Comparison of ENCODE assay signal across 9 cellular contexts in the genomic region with DNA sequence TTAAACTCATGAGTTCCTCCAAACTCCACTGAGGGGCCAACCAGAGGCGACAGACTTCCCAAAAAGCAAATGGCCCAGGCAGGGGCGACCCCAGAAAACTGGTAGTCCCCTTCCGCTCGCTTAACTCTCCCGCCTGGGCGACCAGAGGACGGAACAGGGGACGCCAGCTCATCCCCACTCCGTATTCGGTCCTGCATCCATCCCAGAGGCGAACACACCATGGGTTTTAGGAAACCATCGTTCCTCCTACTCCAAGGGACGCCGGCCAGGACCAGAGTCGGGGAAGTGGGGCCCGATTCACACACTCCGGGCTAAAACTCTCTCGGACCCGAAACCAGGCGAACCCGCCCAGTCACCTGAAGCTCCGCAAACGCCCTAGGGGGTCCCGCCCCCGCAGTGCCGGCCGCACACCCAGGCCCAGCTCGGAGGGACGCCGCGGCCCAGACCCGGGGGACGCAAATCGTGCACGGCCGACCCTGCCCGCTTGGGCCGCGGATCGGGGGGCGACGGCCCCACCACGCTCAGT. TPM values are rescaled to one million over a fixed set of nuclear protein-coding genes. Genes with fewer than 3 reads are reported as not detected.
DNase-seq lines count a peak whose midpoint lies in the region; ATAC-seq, FAIRE-seq and TF ChIP-seq lines count a peak whose summit lies in the region.
"Had no signal": no experiment of that assay in that cellular context is flagged by ENCODE, and none has a peak within 500 bp of the region (broad histone marks: within the 10 kb centered on the region; RNA-seq: fewer than 3 reads in every experiment).

No MANE protein-coding gene starts in this region.

- no peak for TF ChIP-seq POLR2A in HepG2 (IDR thresholded peaks at IDR 0.05; ENCODE audit: insufficient read depth in 1 of 2, low read depth in 2 of 2, low read length in 2 of 2)

- ATAC-seq in CD4-positive, alpha-beta T cell (ENCODE audit: poor library complexity), result peak; percentile 22
- peak; percentile 47 for ATAC-seq in GM19452 (IDR thresholded peaks at IDR 0.05; ENCODE audit: unreplicated experiment)
- peak; percentile 19 for ATAC-seq in HG03469 (IDR thresholded peaks at IDR 0.05; ENCODE audit: unreplicated experiment)
- peak; percentile 64 for ATAC-seq in HepG2

- TF ChIP-seq EP300 in HepG2 (IDR thresholded peaks at IDR 0.05; ENCODE audit: low read depth in 2 of 2, low read length in 2 of 2), result no peak
- TF ChIP-seq EP300 in HepG2 (CRISPR knock-in tag; IDR thresholded peaks at IDR 0.05; ENCODE audit: borderline replicate concordance), result no peak

- no peak for TF ChIP-seq RAD21 in HepG2 (CRISPR knock-in tag; IDR thresholded peaks at IDR 0.05)

- peaks cover 52% of the 10 kb centered on the region for H3K4me1 ChIP-seq in HepG2 (ENCODE audit: insufficient read depth, low read length)

- peaks cover 60% of the 10 kb centered on the region for H3K79me2 ChIP-seq in HepG2 (ENCODE audit: insufficient read depth, low read length)

- peaks cover 59% of the 10 kb centered on the region for H3K4me1 Mint-ChIP-seq in CD4-positive, alpha-beta T cell (ENCODE audit: low read depth)

- BruUV-seq in HepG2 (replicated peaks; lab: Mats Ljungman, UMichigan), result no TSS peak

- H3K36me3 ChIP-seq in HepG2 (replicated peaks in 1 of 2; ENCODE audit: control insufficient read depth in 1 of 2, insufficient read depth in 2 of 2, low read length in 2 of 2), result peaks cover 4 to 10% of the 10 kb centered on the region in 2 experiments; a peak in 4 of 5 replicates

- in situ Hi-C loops in HepG2 (cut with HindIII; ENCODE audit: extremely low pct_ligation_motif_present, low pct_unique_long_range_greater_than_20kb), result loop anchor here (5.0 kb wide), 1 partner anchor 75 kb away; the partner anchor contains the start of gene MSANTD3

- peaks cover 35% of the 10 kb centered on the region for H4K20me1 ChIP-seq in HepG2 (ENCODE audit: insufficient read depth, low read length)

- TF ChIP-seq CTCF in CD4-positive, alpha-beta T cell (IDR thresholded peaks at IDR 0.05), result no peak
- TF ChIP-seq CTCF in VCaP (conservative IDR thresholded peaks at IDR 0.05) (no peak), choroid plexus epithelial cell (conservative IDR thresholded peaks at IDR 0.05; ENCODE audit: low read depth, low read length) (no peak), HepG2 (CRISPR knock-in tag; IDR thresholded peaks at IDR 0.05) (no peak)

- H3K4me3 ChIP-seq in choroid plexus epithelial cell (ENCODE audit: low read depth, low read length) (peak overlapping the region; percentile 66), HepG2 (replicated peaks in 1 of 3; ENCODE audit: insufficient read depth in 1 of 3, low read depth in 2 of 3, low read length in 3 of 3) (peak overlapping the region; percentile 86 to 94 (median 88))

- POLR2A ChIA-PET in CD4-positive, alpha-beta T cell (lab: Charles Lee), result interaction anchor here (0.5 to 2.6 kb wide), 13 partner anchors 9 to 1131 kb away, joined by 3 to 17 read pairs (median 4); partner anchors contain the start of genes MSANTD3 and NR4A3
- POLR2A ChIA-PET in HepG2 (lab: Yijun Ruan, JAX), result interaction anchor here (0.6 to 3.7 kb wide), 9 partner anchors 9 to 114 kb away, joined by 3 to 12 read pairs (median 4); partner anchors contain the start of gene MSANTD3

- peak overlapping the region; percentile 90 for H3K9ac ChIP-seq in HepG2 (ENCODE audit: insufficient read depth, low read depth, low read length)

- 0% methylated on average over 20 of the region's 43 CpGs for WGBS in HepG2 (ENCODE audit: low lambda C conversion rate)

- intact Hi-C loops in CD4-positive, alpha-beta T cell (cut with DNase I, micrococcal nuclease), result loop anchor here (2.0 to 10.0 kb wide), 6 partner anchors 75 to 1130 kb away; partner anchors contain the start of genes MSANTD3 (in 2 of the 2), ALG2 (in 1 of the 2), ERP44 (in 1 of the 2) and INVS (in 1 of the 2)
- intact Hi-C loops in HepG2 (cut with micrococcal nuclease; ENCODE audit: unreplicated experiment), result loop anchor here (5.0 kb wide), 2 partner anchors 60 to 75 kb away; partner anchors contain the start of gene MSANTD3

- H3K4me2 ChIP-seq in HepG2 (ENCODE audit: low read depth, low read length), result peak overlapping the region; percentile 95

- H3K9me3 Mint-ChIP-seq in CD4-positive, alpha-beta T cell, result peaks cover 2% of the 10 kb centered on the region

- DNase-seq in CD4-positive, alpha-beta T cell, result peak in 7 of 10 experiments; percentile 2 to 6 (median 4)
- peak; percentile 13 for DNase-seq in choroid plexus epithelial cell (ENCODE audit: low read depth)
- DNase-seq in HepG2 (ENCODE audit: low spot score), result no peak
- peak in 2 of 3 experiments; percentile 4 to 26 for DNase-seq in stimulated activated CD4-positive, alpha-beta T cell treated with anti-CD3 and anti-CD28 coated beads, TNF-alpha, amount 100 ng/mL, for 24 hours (ENCODE audit: low read depth in 3 of 3)
- no peak for DNase-seq in NCI-H2107 treated with DMSO at 0.1 percent for 48 hours (lab: John Stamatoyannopoulos, UW; ENCODE audit: unreplicated experiment)

- peaks cover 16% of the 10 kb centered on the region for H3K36me3 Mint-ChIP-seq in CD4-positive, alpha-beta T cell (ENCODE audit: low read depth)

- H3K9me3 ChIP-seq in CD4-positive, alpha-beta T cell (ENCODE audit: control insufficient read depth, low read length), result no peaks in the 10 kb centered on the region
- 0 out of 2 replicates have a peak, but pooled peaks cover 4% of the 10 kb centered on the region for H3K9me3 ChIP-seq in HepG2 (ENCODE audit: low read length)

- CTCF ChIA-PET in CD4-positive, alpha-beta T cell (lab: Charles Lee), result interaction anchor here (1.4 kb wide), 1 partner anchor 86 kb away, joined by 6 read pairs; no protein-coding TSS in a partner anchor
- CTCF ChIA-PET in HepG2 (lab: Yijun Ruan, JAX; ENCODE audit: low intra/inter-chr PET ratio, low total read pairs), result no interaction called here

- H3K27ac Mint-ChIP-seq in CD4-positive, alpha-beta T cell, result peak overlapping the region; percentile 60

- H3K4me3 Mint-ChIP-seq in CD4-positive, alpha-beta T cell, result peak overlapping the region; percentile 89

- FAIRE-seq in HepG2 (lab: Jason Lieb, UNC), result no peak
- FAIRE-seq: TTC549 had no signal

- no peaks in the 10 kb centered on the region for H3K27me3 ChIP-seq in CD4-positive, alpha-beta T cell (ENCODE audit: control insufficient read depth, insufficient read depth, low read length)
- no peaks in the 10 kb centered on the region; a peak in 1 of 5 replicates for H3K27me3 ChIP-seq in HepG2 (ENCODE audit: control insufficient read depth in 1 of 2, insufficient read depth in 2 of 2, low read length in 2 of 2)

- no peaks in the 10 kb centered on the region for H3K27me3 Mint-ChIP-seq in CD4-positive, alpha-beta T cell

- H3K27ac ChIP-seq in CD4-positive, alpha-beta T cell (ENCODE audit: low read depth, low read length), result peak overlapping the region; percentile 60
- H3K27ac ChIP-seq in VCaP (peak overlapping the region; percentile 89), HepG2 (ENCODE audit: extremely low read length, insufficient read depth, low read length) (peak overlapping the region; percentile 85)

- H2AFZ ChIP-seq in HepG2 (ENCODE audit: low read length), result no peak overlapping the region

TF ChIP-seq in HepG2, 621 proteins besides CTCF, POLR2A, EP300 and RAD21 (continues in another document):
- TF ChIP-seq ZNF207 (IDR thresholded peaks at IDR 0.05; ENCODE audit: borderline replicate concordance) (no peak), ZNF136 (CRISPR knock-in tag; IDR thresholded peaks at IDR 0.05; ENCODE audit: low read depth) (no peak), NR2F1 (CRISPR knock-in tag; IDR thresholded peaks at IDR 0.05) (no peak), HOXA9 (CRISPR knock-in tag; IDR thresholded peaks at IDR 0.05; ENCODE audit: borderline replicate concordance) (peak; percentile 6; the same call in 1 of the 2 replicates), AGO2 (optimal IDR thresholded peaks at IDR 0.05; ENCODE audit: low read depth, low read length) (peak; percentile 80), MYPOP (CRISPR knock-in tag; IDR thresholded peaks at IDR 0.05) (no peak)
- TF ChIP-seq, protein P1, sequence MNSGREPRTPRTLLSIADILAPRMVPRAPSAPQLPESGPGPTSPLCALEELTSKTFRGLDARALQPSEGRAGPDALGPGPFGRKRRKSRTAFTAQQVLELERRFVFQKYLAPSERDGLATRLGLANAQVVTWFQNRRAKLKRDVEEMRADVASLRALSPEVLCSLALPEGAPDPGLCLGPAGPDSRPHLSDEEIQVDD (CRISPR knock-in tag; IDR thresholded peaks at IDR 0.05; ENCODE audit: borderline replicate concordance), result no peak

RNA-seq across cellular contexts. Expression of gene TEX10, which starts 0.5 kb away (rescaled TPM):
- 10 to 100 TPM in 1 of 2 experiments, 1 to 10 TPM in 1; 9.3 to 10.1 TPM for total RNA-seq in CD4-positive, alpha-beta T cell
- total RNA-seq in HepG2 (2016; rRNA removed; fragmentation: Illumina TruSeq; extraction: Trizol), result 38.7 and 50.2 TPM in 2 replicates
- 14.0 and 19.4 TPM in 2 replicates for total RNA-seq in HepG2 (2016; cell fraction: cytosol; rRNA removed; fragmentation: Illumina TruSeq; extraction: Trizol; ENCODE audit: low read depth)
- total RNA-seq in HepG2 (2016; cell fraction: insoluble cytoplasmic fraction; rRNA removed; fragmentation: Illumina TruSeq; extraction: Trizol), result 38.8 and 49.0 TPM in 2 replicates
- 23.9 and 33.2 TPM in 2 replicates for total RNA-seq in HepG2 (2016; cell fraction: membrane; rRNA removed; fragmentation: Illumina TruSeq; extraction: Trizol)
- total RNA-seq in HepG2 (2016; cell fraction: nucleus; rRNA removed; fragmentation: Illumina TruSeq; extraction: Trizol), result 39.3 and 43.5 TPM in 2 replicates
- 13.5 and 18.1 TPM in 2 replicates for polyA plus RNA-seq in HepG2 (2011; rRNA removed)
- polyA plus RNA-seq in HepG2 (2011; cell fraction: cytosol; rRNA removed), result 8.0 and 11.3 TPM in 2 replicates
- polyA plus RNA-seq in HepG2 (2011; cell fraction: nucleus; rRNA removed), result 14.7 and 17.6 TPM in 2 replicates
- polyA plus RNA-seq in HepG2 (2012), result 13.9 and 16.3 TPM in 2 replicates
- 1.5 and 1.8 TPM in 2 replicates for polyA plus RNA-seq in HepG2 (2016; cell fraction: cytosol; fragmentation: Illumina TruSeq; extraction: Trizol; ENCODE audit: low read depth)
- polyA plus RNA-seq in HepG2 (2016; cell fraction: insoluble cytoplasmic fraction; fragmentation: Illumina TruSeq; extraction: Trizol; ENCODE audit: low read depth), result 28.6 and 28.7 TPM in 2 replicates
- polyA plus RNA-seq in HepG2 (2016; cell fraction: membrane; fragmentation: Illumina TruSeq; extraction: Trizol; ENCODE audit: low read depth), result 2.3 and 3.2 TPM in 2 replicates
- polyA plus RNA-seq in HepG2 (2016; cell fraction: nucleus; fragmentation: Illumina TruSeq; extraction: Trizol; ENCODE audit: insufficient read depth, low read depth), result 28.1 and 32.8 TPM in 2 replicates
- polyA minus RNA-seq in HepG2 (2011; rRNA and poly(A)+ RNA removed; ENCODE audit: low replicate concordance), result 14.4 and 24.2 TPM in 2 replicates
- polyA minus RNA-seq in HepG2 (2011; cell fraction: cytosol; rRNA and poly(A)+ RNA removed), result 12.3 and 12.7 TPM in 2 replicates
- polyA minus RNA-seq in HepG2 (2011; cell fraction: nucleus; rRNA and poly(A)+ RNA removed), result 70.5 and 70.8 TPM in 2 replicates

Comparison
In these comparisons a context has a peak if more than half of its experiments do, and no peak if none do; other contexts are left out.
1. DNase-seq: peak in CD4-positive, alpha-beta T cell (7 of 10), choroid plexus epithelial cell (single experiment) and stimulated activated CD4-positive, alpha-beta T cell treated with anti-CD3 and anti-CD28 coated beads, TNF-alpha, amount 100 ng/mL, for 24 hours (2 of 3); none in HepG2 (single experiment) and NCI-H2107 treated with DMSO at 0.1 percent for 48 hours (single experiment).
2. Peak in every context shown above with its lines, with median percentiles within 50 percentile points of each other: ATAC-seq and H3K27ac ChIP-seq.